Comparison of ENCODE assay signal across 1 cellular context in genomic region chr12:54988402-54989054, GRCh38.
TF ChIP-seq lines count a peak whose summit lies in the region.

No MANE protein-coding gene starts in this region.

TF ChIP-seq in IMR-90, 13 proteins besides CTCF, POLR2A, EP300 and RAD21:
- no peak for TF ChIP-seq ELK1 (IDR thresholded peaks at IDR 0.05; ENCODE audit: borderline replicate concordance, low read depth, low read length)
- no peak for TF ChIP-seq NFE2L2 (IDR thresholded peaks at IDR 0.05; ENCODE audit: low read depth, low read length)
- no peak for TF ChIP-seq CHD1 (IDR thresholded peaks at IDR 0.05; ENCODE audit: low read depth, low read length)
- TF ChIP-seq SMC3 (IDR thresholded peaks at IDR 0.05; ENCODE audit: low read depth, low read length) = no peak
- no peak for TF ChIP-seq BHLHE40 (IDR thresholded peaks at IDR 0.05; ENCODE audit: low read depth, low read length)
- TF ChIP-seq RCOR1 (IDR thresholded peaks at IDR 0.05; ENCODE audit: insufficient replicate concordance, low read length) = no peak
- TF ChIP-seq RFX5 (IDR thresholded peaks at IDR 0.05; ENCODE audit: low read depth, low read length) = no peak
- TF ChIP-seq MAFK (IDR thresholded peaks at IDR 0.05; ENCODE audit: low read depth, low read length) = no peak
- no peak for TF ChIP-seq MXI1 (IDR thresholded peaks at IDR 0.05; ENCODE audit: borderline replicate concordance, low read depth, low read length)
- TF ChIP-seq CEBPB (IDR thresholded peaks at IDR 0.05; ENCODE audit: low read depth, low read length) = no peak
- TF ChIP-seq MAZ (IDR thresholded peaks at IDR 0.05; ENCODE audit: borderline replicate concordance, low read depth, low read length) = no peak
- no peak for TF ChIP-seq FOS (IDR thresholded peaks at IDR 0.05; ENCODE audit: low read depth, low read length)
- TF ChIP-seq USF2 (IDR thresholded peaks at IDR 0.05; ENCODE audit: low read depth, low read length) = no peak
